26 cellular contexts compared by ENCODE assay signal in genomic region chr3:109933576-109933975, GRCh38.
"Had no signal": no experiment of that assay in that cellular context is flagged by ENCODE, and none has a peak within 500 bp of the region (broad histone marks: within the 10 kb centered on the region; RNA-seq: fewer than 3 reads in every experiment).

No MANE protein-coding gene starts in this region.

- H3K9me3 Mint-ChIP-seq: dendritic cell treated with granulocyte-macrophage colony-stimulating factor and Interleukin-4, amounts not matched to agents 40 ng/mL and 50 ng/mL, for 4 days; effector memory CD8-positive, alpha-beta T cell; endodermal cell; immature natural killer cell; memory B cell; mesothelial cell of epicardium; naive B cell had no signal

- ATAC-seq: effector memory CD8-positive, alpha-beta T cell; esophagus mucosa; foreskin keratinocyte; gastroesophageal sphincter; heart left ventricle; left lung; left ventricle myocardium superior; lower lobe of right lung; mucosa of descending colon had no signal

- H3K27ac ChIP-seq: colonic mucosa, epithelial cell of prostate, esophagus squamous epithelium, foreskin keratinocyte, gastroesophageal sphincter, heart left ventricle, hepatocyte, left lung, lower lobe of right lung had no signal

- H3K79me2 ChIP-seq: hepatocyte had no signal

- H2AFZ ChIP-seq: hepatocyte had no signal

- H3K27ac Mint-ChIP-seq: dendritic cell treated with granulocyte-macrophage colony-stimulating factor and Interleukin-4, amounts not matched to agents 40 ng/mL and 50 ng/mL, for 4 days; effector memory CD8-positive, alpha-beta T cell; endodermal cell; immature natural killer cell; memory B cell; mesothelial cell of epicardium; naive B cell had no signal

- H3K27me3 Mint-ChIP-seq: dendritic cell treated with granulocyte-macrophage colony-stimulating factor and Interleukin-4, amounts not matched to agents 40 ng/mL and 50 ng/mL, for 4 days; memory B cell; naive B cell had no signal

- H3K4me3 Mint-ChIP-seq: dendritic cell treated with granulocyte-macrophage colony-stimulating factor and Interleukin-4, amounts not matched to agents 40 ng/mL and 50 ng/mL, for 4 days; effector memory CD8-positive, alpha-beta T cell; endodermal cell; immature natural killer cell; memory B cell; mesothelial cell of epicardium; naive B cell had no signal

- DNase-seq: colonic mucosa; cortex of kidney; effector CD8-positive, alpha-beta T cell; effector memory CD8-positive, alpha-beta T cell; endodermal cell; erythroblast; esophagus squamous epithelium; foreskin keratinocyte; heart left ventricle; hypothalamus; immature natural killer cell; islet precursor cell; kidney; kidney glomerular epithelial cell; left lung; left ventricle myocardium superior; lower lobe of right lung; mucosa of descending colon; naive B cell had no signal

- H3K4me3 ChIP-seq: colonic mucosa, esophagus squamous epithelium, gastroesophageal sphincter, heart left ventricle, hepatocyte, left lung, lower lobe of right lung, mucosa of descending colon had no signal

- H3K36me3 Mint-ChIP-seq: immature natural killer cell, memory B cell, mesothelial cell of epicardium, naive B cell had no signal

- H3K4me1 Mint-ChIP-seq: immature natural killer cell, memory B cell, naive B cell had no signal

- H3K9me3 ChIP-seq: colonic mucosa, esophagus squamous epithelium, gastroesophageal sphincter, heart left ventricle, left lung, lower lobe of right lung, mucosa of descending colon had no signal

- H3K4me2 ChIP-seq: hepatocyte had no signal

- H3K27me3 ChIP-seq: colonic mucosa, esophagus squamous epithelium, foreskin keratinocyte, gastroesophageal sphincter, heart left ventricle, hepatocyte, left lung had no signal

- H3K36me3 ChIP-seq: colonic mucosa, esophagus squamous epithelium, gastroesophageal sphincter, heart left ventricle, left lung, lower lobe of right lung had no signal

- H3K4me1 ChIP-seq: colonic mucosa, esophagus squamous epithelium, gastroesophageal sphincter, heart left ventricle, left lung, lower lobe of right lung had no signal
